ENCODE assay signal across 10 cellular contexts in the genomic region with DNA sequence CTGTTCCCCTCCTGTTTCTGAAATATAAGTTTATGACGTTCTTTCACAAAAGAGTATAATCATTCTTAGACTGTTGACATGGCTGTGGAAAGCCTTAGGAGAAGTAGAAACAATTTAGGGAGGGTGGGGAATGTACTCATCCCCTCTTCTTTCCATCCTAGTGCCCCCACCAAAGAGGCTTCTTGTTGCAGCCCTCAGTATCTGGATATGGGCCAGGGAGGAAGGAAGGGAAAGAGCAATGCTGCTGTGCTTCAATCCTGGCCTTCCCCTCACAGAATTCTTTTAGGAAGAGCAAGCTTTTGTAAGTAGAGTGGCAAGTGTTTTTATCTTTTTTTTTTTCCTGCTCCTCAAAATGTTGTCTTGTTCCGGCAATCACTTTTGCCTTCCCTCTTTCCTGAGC. TPM values are rescaled to one million over a fixed set of nuclear protein-coding genes. Genes with fewer than 3 reads are reported as not detected.
DNase-seq lines count a peak whose midpoint lies in the region; ATAC-seq and TF ChIP-seq lines count a peak whose summit lies in the region.
"Had no signal": no experiment of that assay in that cellular context is flagged by ENCODE, and none has a peak within 500 bp of the region (broad histone marks: within the 10 kb centered on the region; RNA-seq: fewer than 3 reads in every experiment).

No MANE protein-coding gene starts in this region.

- H3K27ac Mint-ChIP-seq in naive thymus-derived CD4-positive, alpha-beta T cell = peak overlapping the region in 4 of 9 donors; percentile 28 to 78 (median 54)

- H3K4me3 Mint-ChIP-seq in naive thymus-derived CD4-positive, alpha-beta T cell = peak overlapping the region; percentile 69 to 88 (median 84)

- no peak overlapping the region for H2AFZ ChIP-seq in ACC112 (ENCODE audit: low read length, unreplicated experiment)

- H3K36me3 ChIP-seq in ACC112 (ENCODE audit: insufficient read depth, low read length) = 0 out of 2 replicates have a peak, but pooled peaks cover 6% of the 10 kb centered on the region
- no peaks in the 10 kb centered on the region for H3K36me3 ChIP-seq in HUES64 (ENCODE audit: insufficient read depth, low read length)
- H3K36me3 ChIP-seq in naive thymus-derived CD4-positive, alpha-beta T cell (ENCODE audit: control insufficient read depth in 2 of 3, insufficient read depth in 3 of 3, low read length in 3 of 3) = no peaks in the 10 kb centered on the region

- H3K79me2 ChIP-seq in ACC112 (ENCODE audit: control insufficient read depth, insufficient read depth, low read length, unreplicated experiment) = peaks cover 21% of the 10 kb centered on the region

- 80% methylated on average over 1 of the region's 2 CpGs for WGBS in HUES64

- ATAC-seq in naive thymus-derived CD4-positive, alpha-beta T cell = no peak
- ATAC-seq in HG02840 (IDR thresholded peaks at IDR 0.05; ENCODE audit: low FRiP score, unreplicated experiment) (no peak), GM19463 (IDR thresholded peaks at IDR 0.05; ENCODE audit: unreplicated experiment) (no peak)

- no peak overlapping the region for H3K27ac ChIP-seq in ACC112 (ENCODE audit: low read depth, low read length)
- no peak overlapping the region for H3K27ac ChIP-seq in HUES64 (ENCODE audit: low read depth, low read length)
- H3K27ac ChIP-seq in naive thymus-derived CD4-positive, alpha-beta T cell (ENCODE audit: low read depth, low read length) = no peak overlapping the region

- H3K4me1 Mint-ChIP-seq in naive thymus-derived CD4-positive, alpha-beta T cell = peaks cover 17 to 56% (median 47%) of the 10 kb centered on the region in 7 donors

- H3K9me3 ChIP-seq in HUES64 (ENCODE audit: insufficient read depth, low read depth, low read length) = no peaks in the 10 kb centered on the region
- H3K9me3 ChIP-seq in naive thymus-derived CD4-positive, alpha-beta T cell (ENCODE audit: control insufficient read depth in 2 of 3, low read length in 3 of 3) = no peaks in the 10 kb centered on the region

- H3K4me1 ChIP-seq in ACC112 (ENCODE audit: control insufficient read depth, insufficient read depth, low read length, unreplicated experiment) (peaks cover 45% of the 10 kb centered on the region), HUES64 (ENCODE audit: insufficient read depth, low read length) (peaks cover 54% of the 10 kb centered on the region)
- peaks cover 15% of the 10 kb centered on the region in 2 donors for H3K4me1 ChIP-seq in naive thymus-derived CD4-positive, alpha-beta T cell (ENCODE audit: control insufficient read depth in 2 of 2, insufficient read depth in 2 of 2, low read length in 2 of 2)

- H3K27me3 Mint-ChIP-seq in naive thymus-derived CD4-positive, alpha-beta T cell = peaks cover 0 to 10% (median 0%) of the 10 kb centered on the region in 5 donors

- CTCF ChIA-PET in naive thymus-derived CD4-positive, alpha-beta T cell (lab: Charles Lee) = interaction anchor here (0.7 to 5.0 kb wide), 9 partner anchors 9 to 488 kb away, joined by 3 to 38 read pairs (median 4); no protein-coding TSS in a partner anchor

- no peaks in the 10 kb centered on the region for H3K9me3 Mint-ChIP-seq in naive thymus-derived CD4-positive, alpha-beta T cell

- H3K27me3 ChIP-seq in ACC112 (ENCODE audit: insufficient read depth, low read length) = no peaks in the 10 kb centered on the region
- H3K27me3 ChIP-seq in HUES64 (ENCODE audit: insufficient read depth, low read length) = peaks cover 30% of the 10 kb centered on the region
- H3K27me3 ChIP-seq in naive thymus-derived CD4-positive, alpha-beta T cell (ENCODE audit: control insufficient read depth in 2 of 2, insufficient read depth in 2 of 2, low read length in 2 of 2) = no peaks in the 10 kb centered on the region

- intact Hi-C loops in naive thymus-derived CD4-positive, alpha-beta T cell (cut with micrococcal nuclease) = loop anchor here in 1 of 2 donors (2.0 kb wide), 1 partner anchor 34 kb away; a partner anchor contains a TSS

- POLR2A ChIA-PET in naive thymus-derived CD4-positive, alpha-beta T cell (lab: Charles Lee) = interaction anchor here (0.7 to 4.9 kb wide), 7 partner anchors 9 to 131 kb away, joined by 3 to 35 read pairs (median 6); a partner anchor contains a TSS

- peaks cover 0 to 11% (median 0%) of the 10 kb centered on the region in 5 donors for H3K36me3 Mint-ChIP-seq in naive thymus-derived CD4-positive, alpha-beta T cell

- H3K4me3 ChIP-seq in ACC112 (ENCODE audit: low read depth, low read length) (peak overlapping the region; percentile 88), HUES64 (ENCODE audit: low read length) (peak overlapping the region; percentile 63), cardiac fibroblast (replicated peaks in 1 of 2; ENCODE audit: low read depth in 2 of 2, low read length in 2 of 2) (peak overlapping the region; percentile 75 to 77)
- H3K4me3 ChIP-seq in naive thymus-derived CD4-positive, alpha-beta T cell (ENCODE audit: low read length) = no peak overlapping the region

- TF ChIP-seq CTCF in cardiac fibroblast (IDR thresholded peaks at IDR 0.05; ENCODE audit: low read depth, low read length) = no peak

- DNase-seq in cardiac fibroblast (ENCODE audit: low read depth in 2 of 2) (peak in 1 of 2 donors; percentile 58), superior temporal gyrus (ENCODE audit: extremely low spot score) (no peak), iPS-NIHi7 (ENCODE audit: extremely low spot score) (no peak)
- no peak for DNase-seq in naive thymus-derived CD4-positive, alpha-beta T cell
- DNase-seq: GDM1, NCI-H510A treated with DMSO at 0.1 percent for 48 hours had no signal

- H3K9ac ChIP-seq in HUES64 (ENCODE audit: low read depth, low read length) = no peak overlapping the region

RNA-seq across cellular contexts. Expression of a gene that starts 1.7 kb away (rescaled TPM):
- 18.2 TPM for polyA plus RNA-seq in HUES64 (2013, experiment 1 of 2)
- 20.2 TPM for polyA plus RNA-seq in HUES64 (2013, experiment 2 of 2)
- total RNA-seq in naive thymus-derived CD4-positive, alpha-beta T cell = 10 to 100 TPM in 3 of 5 experiments, 1 to 10 TPM in 2; 7.1 to 21.2 (median 12.7) TPM
- 1 to 10 TPM; 2.0 to 2.2 TPM for polyA plus RNA-seq in naive thymus-derived CD4-positive, alpha-beta T cell

RNA-seq across cellular contexts. Expression of a gene that starts 15.6 kb away (rescaled TPM):
- polyA plus RNA-seq in HUES64 (2013, experiment 1 of 2) = 0.80 TPM
- 0.13 TPM for polyA plus RNA-seq in HUES64 (2013, experiment 2 of 2)
- total RNA-seq in naive thymus-derived CD4-positive, alpha-beta T cell = 1 to 10 TPM in 4 of 5 experiments, under 1 TPM in 1; 0.73 to 2.7 (median 1.6) TPM
- polyA plus RNA-seq in naive thymus-derived CD4-positive, alpha-beta T cell = under 1 TPM; 0.07 to 0.30 TPM

RNA-seq across cellular contexts. Expression of a gene that starts 17.5 kb away (rescaled TPM):
- 7.3 TPM for polyA plus RNA-seq in HUES64 (2013, experiment 1 of 2)
- polyA plus RNA-seq in HUES64 (2013, experiment 2 of 2) = 11.2 TPM
- 100 to 1,000 TPM; 179 to 359 (median 186) TPM for total RNA-seq in naive thymus-derived CD4-positive, alpha-beta T cell
- 10 to 100 TPM; 19.8 to 28.4 TPM for polyA plus RNA-seq in naive thymus-derived CD4-positive, alpha-beta T cell

RNA-seq across cellular contexts. Expression of a gene that starts 25.6 kb away (rescaled TPM):
- polyA plus RNA-seq in HUES64 (2013, experiment 1 of 2) = not detected
- polyA plus RNA-seq in HUES64 (2013, experiment 2 of 2) = not detected
- not detected for total RNA-seq in naive thymus-derived CD4-positive, alpha-beta T cell
- not detected for polyA plus RNA-seq in naive thymus-derived CD4-positive, alpha-beta T cell

RNA-seq across cellular contexts. Expression of a gene that starts 32.8 kb away (rescaled TPM):
- polyA plus RNA-seq in HUES64 (2013, experiment 1 of 2) = 0.45 TPM
- polyA plus RNA-seq in HUES64 (2013, experiment 2 of 2) = 0.89 TPM
- total RNA-seq in naive thymus-derived CD4-positive, alpha-beta T cell = under 1 TPM in 4 of 5 experiments, not detected in 1; 0.05 to 0.51 (median 0.07) TPM
- polyA plus RNA-seq in naive thymus-derived CD4-positive, alpha-beta T cell = not detected
